Comparison of ENCODE assay signal across 20 cellular contexts in genomic region chr15:82921242-82921641, GRCh38.
"Had no signal": no experiment of that assay in that cellular context is flagged by ENCODE, and none has a peak within 500 bp of the region (broad histone marks: within the 10 kb centered on the region; RNA-seq: fewer than 3 reads in every experiment).

No MANE protein-coding gene starts in this region.

- H3K4me1 Mint-ChIP-seq: activated CD4-positive, alpha-beta T cell treated with anti-CD3 and anti-CD28 coated beads for 36 hours; central memory CD8-positive, alpha-beta T cell; stimulated activated effector memory CD8-positive, alpha-beta T cell treated with anti-CD3 and anti-CD28 coated beads, Interleukin-12 subunit alpha, Interleukin-12 subunit beta, amount 100 ng/mL, for 72 hours had no signal

- H3K27ac Mint-ChIP-seq: activated CD4-positive, alpha-beta T cell treated with anti-CD3 and anti-CD28 coated beads for 36 hours; naive B cell; neural progenitor cell; stimulated activated effector memory CD8-positive, alpha-beta T cell treated with anti-CD3 and anti-CD28 coated beads, Interleukin-12 subunit alpha, Interleukin-12 subunit beta, amount 100 ng/mL, for 72 hours had no signal

- H3K4me2 ChIP-seq: neural progenitor cell, smooth muscle cell had no signal

- ATAC-seq: activated CD4-positive, alpha-beta T cell treated with anti-CD3 and anti-CD28 coated beads for 36 hours; activated naive CD4-positive, alpha-beta T cell treated with anti-CD3 and anti-CD28 coated beads, Interleukin-2, amount 50 U/mL, for 72 hours; sciatic nerve; stimulated activated effector memory CD8-positive, alpha-beta T cell treated with anti-CD3 and anti-CD28 coated beads, Interleukin-12 subunit alpha, Interleukin-12 subunit beta, amount 100 ng/mL, for 72 hours; upper lobe of right lung had no signal

- H3K27me3 Mint-ChIP-seq: activated CD4-positive, alpha-beta T cell treated with anti-CD3 and anti-CD28 coated beads for 36 hours had no signal

- H3K27me3 ChIP-seq: colonic mucosa, neural progenitor cell, upper lobe of right lung had no signal

- H3K4me3 Mint-ChIP-seq: activated CD4-positive, alpha-beta T cell treated with anti-CD3 and anti-CD28 coated beads for 36 hours; central memory CD8-positive, alpha-beta T cell; naive B cell; neural progenitor cell; stimulated activated effector memory CD8-positive, alpha-beta T cell treated with anti-CD3 and anti-CD28 coated beads, Interleukin-12 subunit alpha, Interleukin-12 subunit beta, amount 100 ng/mL, for 72 hours had no signal

- H3K4me3 ChIP-seq: colonic mucosa, left ventricle myocardium inferior, neural progenitor cell, smooth muscle cell, upper lobe of right lung had no signal

- H3K9me3 Mint-ChIP-seq: activated naive CD4-positive, alpha-beta T cell treated with anti-CD3 and anti-CD28 coated beads, Interleukin-2, amount 50 U/mL, for 72 hours; central memory CD8-positive, alpha-beta T cell; naive B cell; neural progenitor cell; stimulated activated effector memory CD8-positive, alpha-beta T cell treated with anti-CD3 and anti-CD28 coated beads, Interleukin-12 subunit alpha, Interleukin-12 subunit beta, amount 100 ng/mL, for 72 hours had no signal

- H2AFZ ChIP-seq: neural progenitor cell had no signal

- H3K36me3 ChIP-seq: colonic mucosa, left ventricle myocardium inferior, neural progenitor cell, upper lobe of right lung had no signal

- DNase-seq: activated CD4-positive, alpha-beta T cell treated with anti-CD3 and anti-CD28 coated beads for 36 hours; activated CD4-positive, alpha-beta T cell treated with anti-CD3 and anti-CD28 coated beads, Interleukin-2, amount 50 U/mL, for 48 hours; activated gamma-delta T cell; colonic mucosa; foreskin melanocyte; head of caudate nucleus; left ventricle myocardium inferior; mammary epithelial cell; midbrain; naive B cell; stimulated activated CD4-positive, alpha-beta T cell treated with anti-CD3 and anti-CD28 coated beads, Interleukin-4, amount 100 ng/mL, for 24 hours; T-helper 1 cell; T-helper 9 cell; upper lobe of right lung had no signal

- H3K9me3 ChIP-seq: colonic mucosa, left ventricle myocardium inferior, upper lobe of right lung had no signal

- H3K4me1 ChIP-seq: colonic mucosa, neural progenitor cell, upper lobe of right lung had no signal

- H3K27ac ChIP-seq: colonic mucosa, neural progenitor cell, upper lobe of right lung had no signal

- H3K9ac ChIP-seq: neural progenitor cell had no signal

- H3K36me3 Mint-ChIP-seq: activated naive CD4-positive, alpha-beta T cell treated with anti-CD3 and anti-CD28 coated beads, Interleukin-2, amount 50 U/mL, for 72 hours; naive B cell; stimulated activated effector memory CD8-positive, alpha-beta T cell treated with anti-CD3 and anti-CD28 coated beads, Interleukin-12 subunit alpha, Interleukin-12 subunit beta, amount 100 ng/mL, for 72 hours had no signal
